15 cellular contexts compared by ENCODE assay signal in the genomic region with DNA sequence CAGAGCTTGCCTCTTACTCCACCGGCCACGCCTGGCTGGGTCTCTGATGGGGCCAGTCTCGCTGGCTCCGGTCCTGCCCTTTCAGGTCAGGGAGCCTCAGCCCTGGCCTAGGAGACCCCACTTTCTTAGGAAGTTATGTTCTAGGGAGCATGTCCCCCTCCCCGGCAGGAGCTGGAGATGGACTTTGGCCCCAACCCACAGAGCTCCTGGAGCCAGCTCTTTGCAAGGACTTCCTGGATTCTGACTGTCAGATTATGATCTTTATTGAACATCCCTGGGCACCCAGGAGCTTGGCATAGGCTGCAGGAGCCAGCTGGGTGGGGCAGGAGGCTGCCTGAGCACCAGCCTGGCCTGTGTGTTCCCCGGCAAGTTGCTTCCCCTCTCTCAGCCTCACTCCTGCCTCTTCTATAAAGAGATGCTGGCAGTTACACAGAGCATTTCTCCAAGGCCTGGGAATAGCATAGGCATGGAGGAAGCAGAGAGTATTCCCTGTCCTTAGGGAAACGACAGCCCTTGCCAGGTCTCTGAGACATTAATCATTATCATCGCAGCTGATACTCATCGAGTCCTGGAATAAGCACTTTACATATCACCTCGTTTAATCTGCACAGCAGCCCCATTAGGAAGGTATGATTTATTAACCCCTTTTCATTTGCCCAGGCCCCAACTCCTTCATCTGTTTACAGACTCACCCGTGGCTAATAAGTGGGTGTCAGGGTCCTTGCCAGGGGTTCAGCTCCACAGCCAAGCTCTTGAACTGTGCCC. TPM values are rescaled to one million over a fixed set of nuclear protein-coding genes. Genes with fewer than 3 reads are reported as not detected.
DNase-seq lines count a peak whose midpoint lies in the region; ATAC-seq and TF ChIP-seq lines count a peak whose summit lies in the region.
"Had no signal": no experiment of that assay in that cellular context is flagged by ENCODE, and none has a peak within 500 bp of the region (broad histone marks: within the 10 kb centered on the region; RNA-seq: fewer than 3 reads in every experiment).

No MANE protein-coding gene starts in this region.

- BruUV-seq in OCI-LY7 (replicated peaks; lab: Mats Ljungman, UMichigan), result no TSS peak

- peak overlapping the region in 1 of 2 experiments; percentile 22; a peak in 1 of 4 replicates for H3K27ac ChIP-seq in SK-N-SH (ENCODE audit: low read depth in 2 of 2, low read length in 1 of 2)
- peak overlapping the region; percentile 79 for H3K27ac ChIP-seq in OCI-LY7 (ENCODE audit: low read depth, low read length, poor library complexity, severe bottlenecking)
- H3K27ac ChIP-seq: KMS-11 had no signal

- H3K36me3 ChIP-seq in SK-N-SH (replicated peaks in 1 of 2; ENCODE audit: control insufficient read depth in 1 of 2, insufficient read depth in 2 of 2, low read length in 1 of 2) (no peaks in the 10 kb centered on the region), OCI-LY7 (ENCODE audit: insufficient read depth, low read length) (peaks cover 11% of the 10 kb centered on the region)
- H3K36me3 ChIP-seq: uterus had no signal

- no peaks in the 10 kb centered on the region for H3K27me3 Mint-ChIP-seq in stimulated activated memory B cell treated with anti-CD40 and anti-IgM and Interleukin-4, amounts not matched to agents 10 μg/mL and 1 μg/mL and 100 μg/mL, for 72 hours
- H3K27me3 Mint-ChIP-seq: stimulated activated naive B cell treated with anti-CD40 and anti-IgM and Interleukin-4, amounts not matched to agents 10 μg/mL and 1 μg/mL and 100 μg/mL, for 72 hours had no signal

- H3K27me3 ChIP-seq in SK-N-SH (ENCODE audit: insufficient read depth), result peaks cover 12% of the 10 kb centered on the region

- peak overlapping the region; percentile 71 for H3K27ac Mint-ChIP-seq in stimulated activated memory B cell treated with anti-CD40 and anti-IgM and Interleukin-4, amounts not matched to agents 10 μg/mL and 1 μg/mL and 100 μg/mL, for 72 hours
- H3K27ac Mint-ChIP-seq: stimulated activated naive B cell treated with anti-CD40 and anti-IgM and Interleukin-4, amounts not matched to agents 10 μg/mL and 1 μg/mL and 100 μg/mL, for 72 hours had no signal

- no peaks in the 10 kb centered on the region for H3F3A ChIP-seq in SK-N-SH (replicated peaks; ENCODE audit: insufficient read depth)

- TF ChIP-seq CTCF in SK-N-SH (IDR thresholded peaks at IDR 0.05), result no peak
- TF ChIP-seq CTCF in OCI-LY7 (conservative IDR thresholded peaks at IDR 0.05; ENCODE audit: low read length), result no peak

- TF ChIP-seq RAD21 in SK-N-SH (IDR thresholded peaks at IDR 0.05; ENCODE audit: low read length), result no peak

- CTCF ChIA-PET in SK-N-SH (lab: Yijun Ruan, JAX) (interaction anchor here (0.6 to 4.9 kb wide), 15 partner anchors 10 to 404 kb away, joined by 3 to 36 read pairs (median 3); no protein-coding TSS in a partner anchor), OCI-LY7 (lab: Charles Lee; ENCODE audit: unreplicated experiment) (interaction anchor here (0.9 to 2.3 kb wide), 3 partner anchors 14 to 38 kb away, joined by 3 to 9 read pairs (median 4); no protein-coding TSS in a partner anchor), HEK293T (lab: Yijun Ruan, JAX) (interaction anchor here (0.5 to 1.3 kb wide), 4 partner anchors 14 to 173 kb away, joined by 3 to 8 read pairs (median 5); partner anchors contain the start of gene EVL)

- WGBS in SK-N-SH (ENCODE audit: low lambda C conversion rate), result 52% methylated on average over 11 of the region's 11 CpGs

- no peak overlapping the region for H3K4me2 ChIP-seq in SK-N-SH
- peak overlapping the region; percentile 58 for H3K4me2 ChIP-seq in OCI-LY7 (ENCODE audit: low read length)
- H3K4me2 ChIP-seq: KMS-11 had no signal

- no peak overlapping the region for H3K9ac ChIP-seq in SK-N-SH
- H3K9ac ChIP-seq: KMS-11 had no signal

- peaks cover 7% of the 10 kb centered on the region for H3K36me3 Mint-ChIP-seq in stimulated activated memory B cell treated with anti-CD40 and anti-IgM and Interleukin-4, amounts not matched to agents 10 μg/mL and 1 μg/mL and 100 μg/mL, for 72 hours

- POLR2A ChIA-PET in SK-N-SH (lab: Yijun Ruan, JAX) (interaction anchor here (1.7 kb wide), 2 partner anchors 13 to 23 kb away, joined by 4 to 10 read pairs; no protein-coding TSS in a partner anchor), OCI-LY7 (lab: Charles Lee) (interaction anchor here (0.6 to 1.8 kb wide), 9 partner anchors 9 to 91 kb away, joined by 3 to 7 read pairs (median 4); partner anchors contain the start of gene EVL), HEK293T (lab: Yijun Ruan, JAX) (no interaction called here)

- peak in 1 of 2 experiments; percentile 62; a peak in 1 of 4 replicates for TF ChIP-seq EP300 in SK-N-SH (IDR thresholded peaks at IDR 0.05; ENCODE audit: borderline replicate concordance in 1 of 2, low read depth in 1 of 2, low read length in 1 of 2)

- no peaks in the 10 kb centered on the region for H3K9me3 ChIP-seq in SK-N-SH
- H3K9me3 ChIP-seq in OCI-LY7 (ENCODE audit: low read length), result no peaks in the 10 kb centered on the region; the same call in 1 of the 2 replicates
- H3K9me3 ChIP-seq: uterus had no signal

- H3K4me3 ChIP-seq in SK-N-SH (ENCODE audit: low read depth in 2 of 2, low read length in 1 of 2) (no peak overlapping the region), OCI-LY7 (ENCODE audit: low read depth, low read length, poor library complexity, severe bottlenecking) (no peak overlapping the region)
- H3K4me3 ChIP-seq: GM12878, uterus had no signal

- intact Hi-C loops in OCI-LY7 (cut with micrococcal nuclease; ENCODE audit: unreplicated experiment), result loop anchor here (5.0 kb wide), 3 partner anchors 81 to 174 kb away; partner anchors contain the start of genes EVL and YY1

- no peaks in the 10 kb centered on the region for H3K79me2 ChIP-seq in SK-N-SH (ENCODE audit: insufficient read depth)
- no peaks in the 10 kb centered on the region for H3K79me2 ChIP-seq in OCI-LY7 (ENCODE audit: insufficient read depth, low read depth, low read length)

- H3K9me3 Mint-ChIP-seq in stimulated activated memory B cell treated with anti-CD40 and anti-IgM and Interleukin-4, amounts not matched to agents 10 μg/mL and 1 μg/mL and 100 μg/mL, for 72 hours, result peaks cover 5% of the 10 kb centered on the region

- no peak for ATAC-seq in SK-N-SH treated with all-trans-retinoic acid at 6 μM for 48 hours
- ATAC-seq in stimulated activated memory B cell treated with anti-CD40 and anti-IgM and Interleukin-4, amounts not matched to agents 10 μg/mL and 1 μg/mL and 100 μg/mL, for 72 hours, result no peak
- ATAC-seq: GM12878; stimulated activated naive B cell treated with anti-CD40 and anti-IgM and Interleukin-4, amounts not matched to agents 10 μg/mL and 1 μg/mL and 100 μg/mL, for 72 hours had no signal

- H4K20me1 ChIP-seq in SK-N-SH (ENCODE audit: insufficient read depth) (no peaks in the 10 kb centered on the region), OCI-LY7 (ENCODE audit: insufficient read depth, low read length) (no peaks in the 10 kb centered on the region)

- DNase-seq in SK-N-SH (peak; percentile 71), OCI-LY7 (ENCODE audit: low spot score) (no peak), kidney glomerular epithelial cell (lab: John Stamatoyannopoulos, UW) (peak; percentile 25), SKM-1 (lab: John Stamatoyannopoulos, UW; ENCODE audit: unreplicated experiment) (no peak), HEK293T (ENCODE audit: extremely low spot score) (no peak), KG1 (lab: John Stamatoyannopoulos, UW) (no peak)
- DNase-seq: activated CD4-positive, alpha-beta T cell treated with anti-CD3 and anti-CD28 coated beads for 1 hour; stimulated activated CD4-positive, alpha-beta T cell treated with anti-CD3 and anti-CD28 coated beads, Interleukin-2, amount 100 ng/mL, for 48 hours; stimulated activated naive B cell treated with anti-CD40 and anti-IgM and Interleukin-4, amounts not matched to agents 10 μg/mL and 1 μg/mL and 100 μg/mL, for 72 hours; uterus had no signal

- H3K9me2 ChIP-seq in SK-N-SH (no peaks in the 10 kb centered on the region), OCI-LY7 (ENCODE audit: insufficient read depth, low read length) (no peaks in the 10 kb centered on the region)

- peaks cover 39% of the 10 kb centered on the region for H3K4me1 Mint-ChIP-seq in stimulated activated memory B cell treated with anti-CD40 and anti-IgM and Interleukin-4, amounts not matched to agents 10 μg/mL and 1 μg/mL and 100 μg/mL, for 72 hours

- H3K4me3 Mint-ChIP-seq in stimulated activated memory B cell treated with anti-CD40 and anti-IgM and Interleukin-4, amounts not matched to agents 10 μg/mL and 1 μg/mL and 100 μg/mL, for 72 hours, result no peak overlapping the region
- H3K4me3 Mint-ChIP-seq: stimulated activated naive B cell treated with anti-CD40 and anti-IgM and Interleukin-4, amounts not matched to agents 10 μg/mL and 1 μg/mL and 100 μg/mL, for 72 hours had no signal

- H3K4me1 ChIP-seq in SK-N-SH (ENCODE audit: control insufficient read depth in 1 of 2, insufficient read depth in 2 of 2, low read depth in 1 of 2, low read length in 1 of 2) (peaks cover 0 to 25% of the 10 kb centered on the region in 2 experiments; a peak in 2 of 4 replicates), OCI-LY7 (ENCODE audit: insufficient read depth, low read length, poor library complexity, severe bottlenecking) (peaks cover 32% of the 10 kb centered on the region)

- H2AFZ ChIP-seq in SK-N-SH (ENCODE audit: low read depth) (no peak overlapping the region), OCI-LY7 (ENCODE audit: low read length) (no peak overlapping the region)

TF ChIP-seq in SK-N-SH, 30 proteins besides CTCF, POLR2A, EP300 and RAD21 (continues in another document):
- TF ChIP-seq GATA2 (CRISPR knock-in tag; IDR thresholded peaks at IDR 0.05), result peak; percentile 86

TF ChIP-seq in SK-N-SH treated with all-trans-retinoic acid at 6 μM for 48 hours, 23 proteins besides CTCF, POLR2A, EP300 and RAD21 (continues in another document):
- TF ChIP-seq ZC3H10 (CRISPR knock-in tag; IDR thresholded peaks at IDR 0.05), result no peak
- TF ChIP-seq ZNF70 (CRISPR knock-in tag; IDR thresholded peaks at IDR 0.05), result no peak
- TF ChIP-seq ZNF8 (CRISPR knock-in tag; IDR thresholded peaks at IDR 0.05), result no peak
- no peak for TF ChIP-seq OSR1 (CRISPR knock-in tag; IDR thresholded peaks at IDR 0.05)
- no peak for TF ChIP-seq CSDC2 (CRISPR knock-in tag; IDR thresholded peaks at IDR 0.05)

TF ChIP-seq in HEK293T, 16 proteins besides CTCF, POLR2A, EP300 and RAD21 (continues in another document):
- TF ChIP-seq FOXA1 (IDR thresholded peaks at IDR 0.05) (no peak), LEF1 (IDR thresholded peaks at IDR 0.05; ENCODE audit: borderline replicate concordance) (no peak), NFRKB (IDR thresholded peaks at IDR 0.05) (no peak), FOXM1 (IDR thresholded peaks at IDR 0.05; ENCODE audit: borderline replicate concordance) (no peak), SP1 (IDR thresholded peaks at IDR 0.05) (no peak), CTBP1 (IDR thresholded peaks at IDR 0.05; ENCODE audit: borderline replicate concordance) (no peak)

RNA-seq across cellular contexts. Expression of gene DEGS2, which starts 3.4 kb away (rescaled TPM):
- 0.02 TPM in 2 replicates for polyA plus RNA-seq in SK-N-SH (2012; rRNA removed)
- polyA plus RNA-seq in SK-N-SH (2012; cell fraction: cytosol; rRNA removed), result under 0.01 and 0.01 TPM in 2 replicates
- polyA plus RNA-seq in SK-N-SH (2012; cell fraction: nucleus; rRNA removed), result 0.16 and 0.18 TPM in 2 replicates
- 2.0 and 8.3 TPM in 2 replicates for total RNA-seq in OCI-LY7 (2014; rRNA removed; shearing (Covaris generic))
- total RNA-seq in OCI-LY7 (2022), result 12.2 and 14.6 TPM in 2 replicates
- total RNA-seq: T-helper 1 cell treated with Interleukin-12 subunit alpha and Interleukin-12 subunit beta and Interleukin-4 antibody, amounts not matched to agents 30 ng/mL and 1 ng/mL, for 36 hours had no signal

Comparison
In these comparisons a context has a peak if more than half of its experiments do, and no peak if none do; other contexts are left out.
1. DNase-seq: peak in SK-N-SH (single experiment) and kidney glomerular epithelial cell (single experiment); none in OCI-LY7 (single experiment), SKM-1 (single experiment), HEK293T (single experiment) and KG1 (single experiment).